In the genomic region with DNA sequence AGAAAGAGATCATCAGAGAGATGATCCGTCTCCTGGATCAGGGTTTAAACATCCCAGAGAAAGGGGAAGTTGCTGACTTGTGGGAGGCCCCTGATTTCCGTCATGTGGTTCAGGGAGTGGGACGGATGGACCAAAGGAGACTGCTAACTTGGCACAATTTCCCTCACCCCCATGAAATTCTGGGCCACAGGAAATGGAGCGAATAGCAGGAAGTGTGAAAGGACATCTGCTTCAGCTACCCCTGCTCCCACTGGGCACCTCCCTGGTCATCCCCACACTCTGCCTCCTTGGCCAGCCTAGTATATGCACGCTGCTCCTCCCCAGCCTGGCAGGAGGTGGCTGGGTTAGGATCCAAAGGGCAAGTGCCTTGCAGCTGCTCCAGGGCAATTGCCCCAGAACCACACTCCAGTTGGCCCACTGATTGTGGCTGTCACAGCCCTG, we compare ENCODE assay signal across 8 cellular contexts. TPM values are rescaled to one million over a fixed set of nuclear protein-coding genes. Genes with fewer than 3 reads are reported as not detected.
DNase-seq lines count a peak whose midpoint lies in the region; ATAC-seq, FAIRE-seq and TF ChIP-seq lines count a peak whose summit lies in the region.

No MANE protein-coding gene starts in this region.

- peaks cover 0 to 5% (median 0%) of the 10 kb centered on the region in 11 experiments; a peak in 4 of 22 replicates for H3K9me3 ChIP-seq in BLaER1 treated with 17β-estradiol and CSF1 and Interleukin-3, amounts not matched to agents 10 nM and 100 nM (replicated peaks in 1 of 11)
- no peaks in the 10 kb centered on the region for H3K9me3 ChIP-seq in breast epithelium
- no peaks in the 10 kb centered on the region for H3K9me3 ChIP-seq in muscle layer of duodenum (ENCODE audit: control insufficient read depth in 1 of 2, low read length in 2 of 2)

- H3K27ac ChIP-seq in BLaER1 treated with 17β-estradiol and CSF1 and Interleukin-3, amounts not matched to agents 10 nM and 100 nM = peak overlapping the region; percentile 87 to 99 (median 97)
- H3K27ac ChIP-seq in breast epithelium = peak overlapping the region in 1 of 2 donors; percentile 27
- H3K27ac ChIP-seq in muscle layer of duodenum (ENCODE audit: low read length) = peak overlapping the region; percentile 73

- no peak for TF ChIP-seq CTCF in breast epithelium (IDR thresholded peaks at IDR 0.05)

- peak overlapping the region; percentile 94 to 100 (median 99) for H3K4me2 ChIP-seq in BLaER1 treated with 17β-estradiol and CSF1 and Interleukin-3, amounts not matched to agents 10 nM and 100 nM

- FAIRE-seq in RCC 7860 (lab: Jason Lieb, UNC) = no peak

- no peaks in the 10 kb centered on the region for H3K27me3 ChIP-seq in BLaER1 treated with 17β-estradiol and CSF1 and Interleukin-3, amounts not matched to agents 10 nM and 100 nM
- H3K27me3 ChIP-seq in breast epithelium (no peaks in the 10 kb centered on the region), muscle layer of duodenum (ENCODE audit: low read depth, low read length) (no peaks in the 10 kb centered on the region)

- TF ChIP-seq POLR2A in breast epithelium (IDR thresholded peaks at IDR 0.05) = no peak

- intact Hi-C loops in breast epithelium (cut with DNase I; ENCODE audit: low total_unique reads) = no loop called here

- ATAC-seq in HG03521 (IDR thresholded peaks at IDR 0.05; ENCODE audit: unreplicated experiment) (no peak), GM18909 (IDR thresholded peaks at IDR 0.05; ENCODE audit: poor library complexity, unreplicated experiment) (no peak)

- H3K4me3 ChIP-seq in BLaER1 treated with 17β-estradiol and CSF1 and Interleukin-3, amounts not matched to agents 10 nM and 100 nM = peak overlapping the region; percentile 71 to 100 (median 94); a peak in 19 of 20 replicates
- H3K4me3 ChIP-seq in breast epithelium = peak overlapping the region; percentile 21 to 81 (median 79)
- peak overlapping the region; percentile 45 to 82 for H3K4me3 ChIP-seq in muscle layer of duodenum (ENCODE audit: low read depth in 1 of 2, low read length in 2 of 2)

- peak overlapping the region; percentile 90 to 99 (median 97) for H3K9ac ChIP-seq in BLaER1 treated with 17β-estradiol and CSF1 and Interleukin-3, amounts not matched to agents 10 nM and 100 nM

- peak; percentile 76 to 83 for DNase-seq in Kasumi-1 (lab: John Stamatoyannopoulos, UW)
- DNase-seq in breast epithelium (ENCODE audit: low spot score in 2 of 2) = no peak
- DNase-seq in RCC 7860 (ENCODE audit: low spot score) = no peak
- no peak for DNase-seq in NCI-H2081 (lab: John Stamatoyannopoulos, UW)

- H3K4me1 ChIP-seq in BLaER1 treated with 17β-estradiol and CSF1 and Interleukin-3, amounts not matched to agents 10 nM and 100 nM = peaks cover 56 to 69% (median 61%) of the 10 kb centered on the region in 10 experiments
- H3K4me1 ChIP-seq in breast epithelium (peaks cover 0 to 2% of the 10 kb centered on the region in 2 donors), muscle layer of duodenum (ENCODE audit: control insufficient read depth in 1 of 2, insufficient read depth in 2 of 2, low read length in 2 of 2) (peaks cover 11 to 16% of the 10 kb centered on the region in 2 donors)

- H4K20me1 ChIP-seq in BLaER1 treated with 17β-estradiol and CSF1 and Interleukin-3, amounts not matched to agents 10 nM and 100 nM = peaks cover 0 to 48% (median 10%) of the 10 kb centered on the region in 11 experiments; a peak in 12 of 22 replicates

- H3K36me3 ChIP-seq in BLaER1 treated with 17β-estradiol and CSF1 and Interleukin-3, amounts not matched to agents 10 nM and 100 nM = peaks cover 12 to 42% (median 32%) of the 10 kb centered on the region in 11 experiments
- no peaks in the 10 kb centered on the region for H3K36me3 ChIP-seq in breast epithelium
- H3K36me3 ChIP-seq in muscle layer of duodenum (ENCODE audit: control insufficient read depth in 1 of 2, insufficient read depth in 2 of 2, low read length in 2 of 2) = peaks cover 0 to 4% of the 10 kb centered on the region in 2 donors

RNA-seq across cellular contexts. Expression of a gene that starts 1.3 kb away (rescaled TPM):
- 10 to 100 TPM; 25.2 to 67.4 (median 42.3) TPM for total RNA-seq in breast epithelium

RNA-seq across cellular contexts. Expression of a gene that starts 7.8 kb away (rescaled TPM):
- 10 to 100 TPM; 17.0 to 26.9 (median 21.0) TPM for total RNA-seq in breast epithelium

RNA-seq across cellular contexts. Expression of a gene that starts 19.5 kb away (rescaled TPM):
- 10 to 100 TPM; 29.3 to 41.7 (median 30.8) TPM for total RNA-seq in breast epithelium

RNA-seq across cellular contexts. Expression of a gene that starts 27.9 kb away (rescaled TPM):
- 1 to 10 TPM in 1 of 3 donors, under 1 TPM in 2; 0.96 to 2.3 (median 0.98) TPM for total RNA-seq in breast epithelium

RNA-seq across cellular contexts. Expression of a gene that starts 28.0 kb away (rescaled TPM):
- 10 to 100 TPM; 13.8 to 25.8 (median 18.6) TPM for total RNA-seq in breast epithelium

Comparison
In these comparisons a context has a peak if more than half of its experiments do, and no peak if none do; other contexts are left out.
1. DNase-seq: peak in Kasumi-1 (2 of 2); none in breast epithelium (0 of 2), RCC 7860 (single experiment) and NCI-H2081 (0 of 2).
2. Peak in every context shown above with its lines, with median percentiles within 50 percentile points of each other: H3K4me3 ChIP-seq.